ENCODE assay signal across 2 cellular contexts in the genomic region with DNA sequence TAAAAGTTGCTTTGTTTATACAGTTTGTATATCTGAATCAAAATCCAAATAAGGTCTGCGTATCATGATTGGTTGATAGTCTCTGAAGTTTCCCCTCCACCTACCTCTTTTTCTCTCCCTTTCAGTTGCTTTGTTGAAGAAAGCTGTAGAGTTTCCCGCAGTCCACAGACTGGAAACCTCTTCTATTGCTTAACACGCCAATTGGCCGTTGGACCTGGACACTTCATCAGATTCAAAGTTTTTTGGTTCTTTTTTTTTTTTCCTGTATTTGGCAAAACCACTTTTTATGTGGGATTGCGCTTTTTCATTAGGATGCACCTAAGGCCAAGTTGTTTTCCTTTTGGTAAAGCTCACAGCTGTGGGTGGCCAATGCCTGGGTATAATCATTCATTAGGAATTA.
TF ChIP-seq lines count a peak whose summit lies in the region.

No MANE protein-coding gene starts in this region.

TF ChIP-seq in A549, 52 proteins besides CTCF, POLR2A, EP300 and RAD21:
- TF ChIP-seq MAFK (IDR thresholded peaks at IDR 0.05; ENCODE audit: partially characterized antibody) (no peak), KDM1A (IDR thresholded peaks at IDR 0.05; ENCODE audit: low read depth) (no peak), CEBPB (IDR thresholded peaks at IDR 0.05) (peak in 1 of 2 experiments; percentile 9; a peak in 1 of 4 replicates), HDAC2 (IDR thresholded peaks at IDR 0.05) (no peak), RARB (CRISPR knock-in tag; IDR thresholded peaks at IDR 0.05) (no peak), HEYL (CRISPR knock-in tag; IDR thresholded peaks at IDR 0.05) (no peak), TP53 (CRISPR knock-in tag; IDR thresholded peaks at IDR 0.05) (no peak), TFCP2L1 (CRISPR knock-in tag; IDR thresholded peaks at IDR 0.05) (no peak)
TF ChIP-seq in A549: peak in this region for 1.

TF ChIP-seq in HepG2, 621 proteins besides CTCF, POLR2A, EP300 and RAD21:
- TF ChIP-seq, protein P1, sequence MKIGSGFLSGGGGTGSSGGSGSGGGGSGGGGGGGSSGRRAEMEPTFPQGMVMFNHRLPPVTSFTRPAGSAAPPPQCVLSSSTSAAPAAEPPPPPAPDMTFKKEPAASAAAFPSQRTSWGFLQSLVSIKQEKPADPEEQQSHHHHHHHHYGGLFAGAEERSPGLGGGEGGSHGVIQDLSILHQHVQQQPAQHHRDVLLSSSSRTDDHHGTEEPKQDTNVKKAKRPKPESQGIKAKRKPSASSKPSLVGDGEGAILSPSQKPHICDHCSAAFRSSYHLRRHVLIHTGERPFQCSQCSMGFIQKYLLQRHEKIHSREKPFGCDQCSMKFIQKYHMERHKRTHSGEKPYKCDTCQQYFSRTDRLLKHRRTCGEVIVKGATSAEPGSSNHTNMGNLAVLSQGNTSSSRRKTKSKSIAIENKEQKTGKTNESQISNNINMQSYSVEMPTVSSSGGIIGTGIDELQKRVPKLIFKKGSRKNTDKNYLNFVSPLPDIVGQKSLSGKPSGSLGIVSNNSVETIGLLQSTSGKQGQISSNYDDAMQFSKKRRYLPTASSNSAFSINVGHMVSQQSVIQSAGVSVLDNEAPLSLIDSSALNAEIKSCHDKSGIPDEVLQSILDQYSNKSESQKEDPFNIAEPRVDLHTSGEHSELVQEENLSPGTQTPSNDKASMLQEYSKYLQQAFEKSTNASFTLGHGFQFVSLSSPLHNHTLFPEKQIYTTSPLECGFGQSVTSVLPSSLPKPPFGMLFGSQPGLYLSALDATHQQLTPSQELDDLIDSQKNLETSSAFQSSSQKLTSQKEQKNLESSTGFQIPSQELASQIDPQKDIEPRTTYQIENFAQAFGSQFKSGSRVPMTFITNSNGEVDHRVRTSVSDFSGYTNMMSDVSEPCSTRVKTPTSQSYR (CRISPR knock-in tag; IDR thresholded peaks at IDR 0.05; ENCODE audit: borderline replicate concordance): no peak
- TF ChIP-seq EHMT2 (IDR thresholded peaks at IDR 0.05; ENCODE audit: borderline replicate concordance, low read depth, low read length): 0 out of 2 replicates have a peak, but pooled peaks have one; percentile 57
- TF ChIP-seq CEBPG (CRISPR knock-in tag; IDR thresholded peaks at IDR 0.05): peak; percentile 70
- no peak for TF ChIP-seq BRD4 (CRISPR knock-in tag; IDR thresholded peaks at IDR 0.05)
- 0 out of 2 replicates have a peak, but pooled peaks have one; percentile 19 for TF ChIP-seq ZNF644 (CRISPR knock-in tag; IDR thresholded peaks at IDR 0.05; ENCODE audit: low read depth)
- TF ChIP-seq CEBPB (IDR thresholded peaks at IDR 0.05; ENCODE audit: borderline replicate concordance, low read depth, low read length): peak; percentile 31; the same call in 1 of the 2 replicates
TF ChIP-seq in HepG2: peak in this region for 4.
